Comparison of ENCODE assay signal across 18 cellular contexts in genomic region chr2:216644846-216645635, GRCh38. TPM values are rescaled to one million over a fixed set of nuclear protein-coding genes. Genes with fewer than 3 reads are reported as not detected.
DNase-seq lines count a peak whose midpoint lies in the region; ATAC-seq and TF ChIP-seq lines count a peak whose summit lies in the region.
"Had no signal": no experiment of that assay in that cellular context is flagged by ENCODE, and none has a peak within 500 bp of the region (broad histone marks: within the 10 kb centered on the region; RNA-seq: fewer than 3 reads in every experiment).

No MANE protein-coding gene starts in this region.

- H3K4me2 ChIP-seq in Loucy (ENCODE audit: low read depth, low read length, poor library complexity, severe bottlenecking) (peak overlapping the region; percentile 57), parathyroid adenoma (ENCODE audit: low read length) (no peak overlapping the region)

- in situ Hi-C loops in brain microvascular endothelial cell (cut with HindIII; ENCODE audit: low pct_ligation_motif_present, low sequenced_read_pairs) = no loop called here

- 69% methylated on average over 4 of the region's 4 CpGs for WGBS in esophagus muscularis mucosa

- peaks cover 79% of the 10 kb centered on the region; the same call in 1 of the 2 replicates for H3K36me3 ChIP-seq in Loucy (ENCODE audit: insufficient read depth, low read length)
- H3K36me3 ChIP-seq in esophagus muscularis mucosa = peaks cover 0 to 11% (median 7%) of the 10 kb centered on the region in 4 donors
- H3K36me3 ChIP-seq in parathyroid adenoma (ENCODE audit: control insufficient read depth, insufficient read depth, low read length) = no peaks in the 10 kb centered on the region
- H3K36me3 ChIP-seq in brain microvascular endothelial cell (replicated peaks) = peaks cover 7% of the 10 kb centered on the region

- peak overlapping the region; percentile 48 to 62 (median 60) for H3K27ac ChIP-seq in esophagus muscularis mucosa (replicated peaks in 1 of 4)
- H3K27ac ChIP-seq in parathyroid adenoma = peak overlapping the region; percentile 44
- H3K27ac ChIP-seq in brain microvascular endothelial cell = no peak overlapping the region

- H3K9ac ChIP-seq in Loucy (ENCODE audit: low read depth, low read length, poor library complexity, severe bottlenecking) (no peak overlapping the region), parathyroid adenoma (no peak overlapping the region)

- no peaks in the 10 kb centered on the region for H3K27me3 ChIP-seq in Loucy (ENCODE audit: insufficient read depth, low read length, poor library complexity, severe bottlenecking)
- H3K27me3 ChIP-seq in esophagus muscularis mucosa = no peaks in the 10 kb centered on the region
- no peaks in the 10 kb centered on the region for H3K27me3 ChIP-seq in parathyroid adenoma (ENCODE audit: control insufficient read depth, insufficient read depth, low read length)
- H3K27me3 ChIP-seq in brain microvascular endothelial cell (replicated peaks) = no peaks in the 10 kb centered on the region

- peaks cover 100% of the 10 kb centered on the region for H3K79me2 ChIP-seq in Loucy (ENCODE audit: insufficient read depth, low read length)
- no peaks in the 10 kb centered on the region for H3K79me2 ChIP-seq in parathyroid adenoma

- peak; percentile 20 for DNase-seq in Calu3
- no peak for DNase-seq in esophagus muscularis mucosa (ENCODE audit: extremely low spot score)
- DNase-seq in activated naive CD4-positive, alpha-beta T cell treated with anti-CD3 and anti-CD28 coated beads, Interleukin-2, amount 50 U/mL, for 16 hours = no peak
- no peak for DNase-seq in brain microvascular endothelial cell
- no peak for DNase-seq in COR-L47 (lab: John Stamatoyannopoulos, UW)
- DNase-seq: activated CD4-positive, alpha-beta T cell treated with anti-CD3 and anti-CD28 coated beads for 4 hours; activated T-cell treated with anti-CD3 and anti-CD28 coated beads, Interleukin-2, amount 50 U/mL, for 4 hours; amniotic stem cell; IMR-90; NCI-H1092 treated with DMSO at 0.1 percent for 48 hours; NCI-H524; RPMI8226 had no signal

- no peak for TF ChIP-seq EP300 in esophagus muscularis mucosa (IDR thresholded peaks at IDR 0.05)

- no TSS peak for BruUV-seq in Calu3 (replicated peaks; lab: Mats Ljungman, UMichigan)

- CTCF ChIA-PET in Calu3 (lab: Charles Lee) = no interaction called here

- H2AFZ ChIP-seq in Loucy (ENCODE audit: low read length) (no peak overlapping the region), parathyroid adenoma (no peak overlapping the region)

- no peaks in the 10 kb centered on the region for H3F3A ChIP-seq in Loucy (ENCODE audit: low read depth)

- peaks cover 78% of the 10 kb centered on the region for H4K20me1 ChIP-seq in Loucy (ENCODE audit: insufficient read depth, low read length, poor library complexity, severe bottlenecking)

- peak overlapping the region; percentile 53 for H3K4me3 ChIP-seq in Loucy (ENCODE audit: low read length, poor library complexity, severe bottlenecking)
- H3K4me3 ChIP-seq in esophagus muscularis mucosa = no peak overlapping the region
- no peak overlapping the region for H3K4me3 ChIP-seq in parathyroid adenoma (ENCODE audit: low read depth, low read length)
- H3K4me3 ChIP-seq in brain microvascular endothelial cell (ENCODE audit: low read depth, low read length) = no peak overlapping the region

- peak overlapping the region; percentile 60 for H3K27ac Mint-ChIP-seq in Calu3 (ENCODE audit: unreplicated experiment)
- H3K27ac Mint-ChIP-seq: dendritic cell treated with granulocyte-macrophage colony-stimulating factor and Interleukin-4, amounts not matched to agents 40 ng/mL and 50 ng/mL, for 4 days; stimulated activated memory B cell treated with anti-CD40 and anti-IgM and Interleukin-4, amounts not matched to agents 10 μg/mL and 1 μg/mL and 100 μg/mL, for 72 hours; T-helper 1 cell treated with Interleukin-12 subunit alpha and Interleukin-12 subunit beta and Interleukin-4 antibody, amounts not matched to agents 30 μg/mL and 1 μg/mL, for 36 hours had no signal

- TF ChIP-seq POLR2A in esophagus muscularis mucosa (IDR thresholded peaks at IDR 0.05; ENCODE audit: low read depth) = no peak

- no peak for TF ChIP-seq CTCF in Calu3 (IDR thresholded peaks at IDR 0.05; ENCODE audit: unreplicated experiment)
- no peak for TF ChIP-seq CTCF in Loucy (conservative IDR thresholded peaks at IDR 0.05; ENCODE audit: low read length)
- TF ChIP-seq CTCF in esophagus muscularis mucosa (IDR thresholded peaks at IDR 0.05) = no peak
- no peak for TF ChIP-seq CTCF in parathyroid adenoma (IDR thresholded peaks at IDR 0.05)
- TF ChIP-seq CTCF in brain microvascular endothelial cell (IDR thresholded peaks at IDR 0.05; ENCODE audit: low read depth, low read length, missing control alignments) = no peak

- peaks cover 1% of the 10 kb centered on the region for H3K36me3 Mint-ChIP-seq in Calu3 (ENCODE audit: insufficient read depth, unreplicated experiment)
- H3K36me3 Mint-ChIP-seq: stimulated activated memory B cell treated with anti-CD40 and anti-IgM and Interleukin-4, amounts not matched to agents 10 μg/mL and 1 μg/mL and 100 μg/mL, for 72 hours had no signal

- peaks cover 27% of the 10 kb centered on the region for H3K4me1 Mint-ChIP-seq in Calu3 (ENCODE audit: low read depth, unreplicated experiment)
- H3K4me1 Mint-ChIP-seq: stimulated activated memory B cell treated with anti-CD40 and anti-IgM and Interleukin-4, amounts not matched to agents 10 μg/mL and 1 μg/mL and 100 μg/mL, for 72 hours had no signal

- H3K9me3 ChIP-seq in Loucy (ENCODE audit: insufficient read depth, low read depth, low read length) (no peaks in the 10 kb centered on the region), esophagus muscularis mucosa (no peaks in the 10 kb centered on the region), parathyroid adenoma (ENCODE audit: control insufficient read depth, low read length) (no peaks in the 10 kb centered on the region)

- no peak for ATAC-seq in HG02588 (IDR thresholded peaks at IDR 0.05; ENCODE audit: unreplicated experiment)
- ATAC-seq: activated T-cell treated with anti-CD3 and anti-CD28 coated beads, Interleukin-2, amount 50 U/mL, for 4 hours; stimulated activated memory B cell treated with anti-CD40 and anti-IgM and Interleukin-4, amounts not matched to agents 10 μg/mL and 1 μg/mL and 100 μg/mL, for 72 hours had no signal

- H3K27me3 Mint-ChIP-seq in Calu3 (ENCODE audit: unreplicated experiment) = no peaks in the 10 kb centered on the region

- H3K4me1 ChIP-seq in Loucy (ENCODE audit: insufficient read depth, low read length, poor library complexity, severe bottlenecking) (peaks cover 48% of the 10 kb centered on the region), esophagus muscularis mucosa (peaks cover 27 to 85% (median 73%) of the 10 kb centered on the region in 4 donors), parathyroid adenoma (no peaks in the 10 kb centered on the region)

- H3K9me2 ChIP-seq in Loucy (replicated peaks; ENCODE audit: low read depth, low read length) = no peaks in the 10 kb centered on the region

- intact Hi-C loops in Calu3 (cut with micrococcal nuclease; ENCODE audit: unreplicated experiment) = no loop called here
- intact Hi-C loops in esophagus muscularis mucosa (cut with DNase I) = no loop called here

- no peak overlapping the region for H3K4me3 Mint-ChIP-seq in Calu3 (ENCODE audit: low read depth, unreplicated experiment)
- H3K4me3 Mint-ChIP-seq: activated T-cell treated with anti-CD3 and anti-CD28 coated beads, Interleukin-2, amount 50 U/mL, for 4 hours; dendritic cell treated with granulocyte-macrophage colony-stimulating factor and Interleukin-4, amounts not matched to agents 40 ng/mL and 50 ng/mL, for 4 days; stimulated activated memory B cell treated with anti-CD40 and anti-IgM and Interleukin-4, amounts not matched to agents 10 μg/mL and 1 μg/mL and 100 μg/mL, for 72 hours; T-helper 1 cell treated with Interleukin-12 subunit alpha and Interleukin-12 subunit beta and Interleukin-4 antibody, amounts not matched to agents 30 μg/mL and 1 μg/mL, for 36 hours had no signal

- peaks cover 3% of the 10 kb centered on the region for H3K9me3 Mint-ChIP-seq in Calu3 (ENCODE audit: low read depth, unreplicated experiment)
- H3K9me3 Mint-ChIP-seq: activated T-cell treated with anti-CD3 and anti-CD28 coated beads, Interleukin-2, amount 50 U/mL, for 4 hours; dendritic cell treated with granulocyte-macrophage colony-stimulating factor and Interleukin-4, amounts not matched to agents 40 ng/mL and 50 ng/mL, for 4 days; T-helper 1 cell treated with Interleukin-12 subunit alpha and Interleukin-12 subunit beta and Interleukin-4 antibody, amounts not matched to agents 30 μg/mL and 1 μg/mL, for 36 hours had no signal

RNA-seq across cellular contexts. Expression of gene IGFBP2, which starts 11.8 kb away (rescaled TPM):
- 164 and 175 TPM in 2 replicates for total RNA-seq in Calu3 (2022)
- 100 to 1,000 TPM; 188 to 446 (median 280) TPM for total RNA-seq in esophagus muscularis mucosa

RNA-seq across cellular contexts. Expression of gene IGFBP5, which starts 50.3 kb away (rescaled TPM):
- total RNA-seq in Calu3 (2022) (8.7 and 14.8 TPM in 2 replicates), esophagus muscularis mucosa (1,000 to 10,000 TPM in 1 of 4 donors, 100 to 1,000 TPM in 3; 547 to 1,471 (median 705) TPM)

Comparison
In these comparisons a context has a peak if more than half of its experiments do, and no peak if none do; other contexts are left out.
1. RNA of gene IGFBP5, which starts 50.3 kb away (total RNA-seq): 547 to 1,471 TPM in esophagus muscularis mucosa; 8.7 to 14.8 TPM in Calu3; every median in the first group is over 10 times any median in the second.